Comparison of ENCODE assay signal across 10 cellular contexts in genomic region chr2:9380702-9381628, GRCh38. TPM values are rescaled to one million over a fixed set of nuclear protein-coding genes. Genes with fewer than 3 reads are reported as not detected.
DNase-seq lines count a peak whose midpoint lies in the region; ATAC-seq, FAIRE-seq and TF ChIP-seq lines count a peak whose summit lies in the region.
"Had no signal": no experiment of that assay in that cellular context is flagged by ENCODE, and none has a peak within 500 bp of the region (broad histone marks: within the 10 kb centered on the region; RNA-seq: fewer than 3 reads in every experiment).

No MANE protein-coding gene starts in this region.

- H3K27ac ChIP-seq in kidney (ENCODE audit: low read depth in 2 of 2, low read length in 2 of 2) (peak overlapping the region; percentile 63 to 72), thyroid gland (peak overlapping the region; percentile 4 to 37 (median 37))

- peak; percentile 80 for DNase-seq in HS-5 (ENCODE audit: low read depth)
- DNase-seq in brain pericyte (ENCODE audit: low read depth, low spot score) = peak; percentile 70
- DNase-seq in kidney = no peak
- no peak for DNase-seq in thyroid gland
- no peak for DNase-seq in GM12892 (ENCODE audit: insufficient read length)
- DNase-seq in AML-193 (lab: John Stamatoyannopoulos, UW) = no peak
- DNase-seq in stimulated activated CD4-positive, alpha-beta T cell treated with anti-CD3 and anti-CD28 coated beads, Interleukin-12 subunit alpha, Interleukin-12 subunit beta, amount 100 ng/mL, for 4 hours = no peak
- DNase-seq: stimulated activated naive CD8-positive, alpha-beta T cell treated with anti-CD3 and anti-CD28 coated beads, Interleukin-15, amount 100 ng/mL, for 72 hours had no signal

- peaks cover 13 to 28% of the 10 kb centered on the region in 2 donors for H3K4me1 ChIP-seq in kidney (ENCODE audit: control insufficient read depth in 1 of 2, insufficient read depth in 1 of 2, low read depth in 1 of 2, low read length in 2 of 2)
- H3K4me1 ChIP-seq in thyroid gland = peaks cover 6 to 15% of the 10 kb centered on the region in 2 donors

- no peaks in the 10 kb centered on the region for H3K27me3 ChIP-seq in thyroid gland

- FAIRE-seq in kidney (lab: Jason Lieb, UNC) (no peak), GM12892 (lab: Jason Lieb, UNC) (no peak)

- TF ChIP-seq POLR2A in thyroid gland (IDR thresholded peaks at IDR 0.05) (no peak), GM12892 (IDR thresholded peaks at IDR 0.05; ENCODE audit: low read depth, low read length) (no peak)

- intact Hi-C loops in kidney (cut with DNase I) = no loop called here
- intact Hi-C loops in thyroid gland (cut with DNase I) = no loop called here

- no peak for ATAC-seq in HG02840 (IDR thresholded peaks at IDR 0.05; ENCODE audit: low FRiP score, unreplicated experiment)
- ATAC-seq: activated naive CD4-positive, alpha-beta T cell treated with anti-CD3 and anti-CD28 coated beads, Interleukin-2, amount 50 U/mL, for 72 hours; stimulated activated naive CD8-positive, alpha-beta T cell treated with anti-CD3 and anti-CD28 coated beads, Interleukin-15, amount 100 ng/mL, for 72 hours had no signal

- H3K9me3 ChIP-seq in kidney (ENCODE audit: control insufficient read depth in 1 of 2, low read length in 2 of 2) (no peaks in the 10 kb centered on the region), thyroid gland (no peaks in the 10 kb centered on the region)

- WGBS in thyroid gland, 2 donors = 83 to 85% methylated on average over 16 to 18 of the region's 18 CpGs

- no peak overlapping the region for H3K9ac ChIP-seq in kidney (ENCODE audit: low read length in 2 of 2)

- H3K36me3 ChIP-seq in kidney (ENCODE audit: control insufficient read depth in 1 of 2, insufficient read depth in 2 of 2, low read length in 2 of 2) (peaks cover 20 to 56% of the 10 kb centered on the region in 2 donors), thyroid gland (peaks cover 6 to 8% of the 10 kb centered on the region in 2 donors)

- no peak overlapping the region for H3K4me3 ChIP-seq in kidney (ENCODE audit: low read length in 2 of 2)
- H3K4me3 ChIP-seq in thyroid gland (replicated peaks in 1 of 3) = no peak overlapping the region

- no peak for TF ChIP-seq CTCF in kidney (IDR thresholded peaks at IDR 0.05; ENCODE audit: borderline replicate concordance, extremely low read depth, insufficient read depth)
- no peak for TF ChIP-seq CTCF in thyroid gland (IDR thresholded peaks at IDR 0.05)

RNA-seq across cellular contexts. Expression of gene ITGB1BP1, which starts 42.4 kb away (rescaled TPM):
- total RNA-seq in kidney (67.1 TPM), thyroid gland (10 to 100 TPM; 39.4 to 73.4 (median 45.8) TPM)
- 164 TPM for polyA plus RNA-seq in kidney (ENCODE audit: insufficient read depth, low read depth, low replicate concordance)
- 103 TPM for polyA plus RNA-seq in GM12892 (2012; ENCODE audit: missing spikeins)

RNA-seq across cellular contexts. Expression of gene CPSF3, which starts 42.5 kb away (rescaled TPM):
- total RNA-seq in kidney (27.5 TPM), thyroid gland (10 to 100 TPM; 21.7 to 33.6 (median 29.1) TPM)
- 27.3 TPM for polyA plus RNA-seq in kidney (ENCODE audit: insufficient read depth, low read depth, low replicate concordance)
- polyA plus RNA-seq in GM12892 (2012; ENCODE audit: missing spikeins) = 56.4 TPM

Comparison
In these comparisons a context has a peak if more than half of its experiments do, and no peak if none do; other contexts are left out.
1. DNase-seq: peak in HS-5 (single experiment) and brain pericyte (single experiment); none in kidney (single experiment), thyroid gland (0 of 2), GM12892 (single experiment), AML-193 (0 of 2) and stimulated activated CD4-positive, alpha-beta T cell treated with anti-CD3 and anti-CD28 coated beads, Interleukin-12 subunit alpha, Interleukin-12 subunit beta, amount 100 ng/mL, for 4 hours (single experiment).